Comparison of ENCODE assay signal across 10 cellular contexts in the genomic region with DNA sequence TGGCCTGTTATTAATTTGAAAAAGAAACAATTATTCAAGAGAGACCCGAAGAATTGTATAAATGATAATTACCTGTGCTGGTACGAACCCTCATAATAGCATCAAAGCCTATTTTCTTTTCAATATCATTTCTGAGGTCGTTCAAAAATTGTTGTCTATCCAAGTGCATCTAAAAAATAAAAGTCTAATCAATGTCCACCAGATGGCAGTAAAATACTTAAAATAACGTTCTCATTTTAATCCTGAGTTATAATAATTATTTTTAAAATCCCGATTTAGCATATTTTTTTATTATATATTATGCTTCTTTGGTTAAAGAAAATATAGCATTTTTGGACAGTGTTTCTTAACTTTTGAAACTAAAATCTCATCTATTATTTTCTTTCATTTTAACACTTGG. TPM values are rescaled to one million over a fixed set of nuclear protein-coding genes. Genes with fewer than 3 reads are reported as not detected.
DNase-seq lines count a peak whose midpoint lies in the region; ATAC-seq and TF ChIP-seq lines count a peak whose summit lies in the region.
"Had no signal": no experiment of that assay in that cellular context is flagged by ENCODE, and none has a peak within 500 bp of the region (broad histone marks: within the 10 kb centered on the region; RNA-seq: fewer than 3 reads in every experiment).

No MANE protein-coding gene starts in this region.

- no peaks in the 10 kb centered on the region for H3K27me3 Mint-ChIP-seq in endodermal cell (ENCODE audit: insufficient read depth)

- no peak overlapping the region for H3K4me3 ChIP-seq in endodermal cell (ENCODE audit: low read length)
- H3K4me3 ChIP-seq: SK-N-MC had no signal

- H3K36me3 ChIP-seq in endodermal cell (ENCODE audit: control insufficient read depth, insufficient read depth, low read length), result peaks cover 73% of the 10 kb centered on the region

- H3K27me3 ChIP-seq in endodermal cell (ENCODE audit: control insufficient read depth, insufficient read depth, low read length, poor library complexity, severe bottlenecking), result no peaks in the 10 kb centered on the region

- H3K27ac ChIP-seq in endodermal cell (ENCODE audit: low read depth, low read length), result no peak overlapping the region
- H3K27ac ChIP-seq: epithelial cell of prostate, SK-N-MC had no signal

- ATAC-seq in GM19328 (IDR thresholded peaks at IDR 0.05; ENCODE audit: unreplicated experiment), result no peak

- H3K36me3 Mint-ChIP-seq in endodermal cell (ENCODE audit: low read depth), result peaks cover 44% of the 10 kb centered on the region

- H3K4me3 Mint-ChIP-seq in endodermal cell, result no peak overlapping the region

- 97% methylated on average over 3 of the region's 5 CpGs; no CpG with 5 or more reads in 1 of the 2 experiments for WGBS in endodermal cell (ENCODE audit: insufficient coverage in 1 of 2, insufficient read length in 1 of 2), 2 experiments

- no peak overlapping the region for H3K9ac ChIP-seq in endodermal cell (ENCODE audit: extremely low read depth, low read length, poor library complexity, severe bottlenecking)

- no peaks in the 10 kb centered on the region for H3K9me3 Mint-ChIP-seq in endodermal cell

- H3K9me3 ChIP-seq in endodermal cell (ENCODE audit: control insufficient read depth, low read length), result no peaks in the 10 kb centered on the region

- no peaks in the 10 kb centered on the region for H3K4me1 ChIP-seq in endodermal cell (ENCODE audit: control insufficient read depth, insufficient read depth, low read length)

- TF ChIP-seq CTCF in endodermal cell (conservative IDR thresholded peaks at IDR 0.05), result peak; percentile 73

- peak; percentile 57 for DNase-seq in ELR (ENCODE audit: low read depth)
- DNase-seq in NCI-H2227 treated with DMSO at 0.1 percent for 48 hours (lab: John Stamatoyannopoulos, UW), result peak; percentile 24
- no peak for DNase-seq in endodermal cell
- DNase-seq in pons (ENCODE audit: low spot score), result peak; percentile 44
- no peak for DNase-seq in activated CD8-positive, alpha-beta memory T cell treated with anti-CD3 and anti-CD28 coated beads, Interleukin-2, amount 50 U/mL, for 4 hours
- no peak for DNase-seq in NCI-H2029 treated with DMSO at 0.1 percent for 48 hours (lab: John Stamatoyannopoulos, UW)
- DNase-seq in GDM1 (lab: John Stamatoyannopoulos, UW), result no peak

- H3K4me1 Mint-ChIP-seq in endodermal cell, result no peaks in the 10 kb centered on the region

- H3K27ac Mint-ChIP-seq in endodermal cell, result no peak overlapping the region

RNA-seq across cellular contexts. Expression of gene METTL14, which starts 55.7 kb away (rescaled TPM):
- 10 to 100 TPM; 54.1 to 59.3 TPM for total RNA-seq in endodermal cell
- 38.5 TPM for polyA plus RNA-seq in endodermal cell (2013, experiment 1 of 2)
- polyA plus RNA-seq in endodermal cell (2013, experiment 2 of 2), result 37.3 TPM

Comparison
In these comparisons a context has a peak if more than half of its experiments do, and no peak if none do; other contexts are left out.
1. DNase-seq: peak in ELR (single experiment), NCI-H2227 treated with DMSO at 0.1 percent for 48 hours (single experiment) and pons (single experiment); none in endodermal cell (single experiment), activated CD8-positive, alpha-beta memory T cell treated with anti-CD3 and anti-CD28 coated beads, Interleukin-2, amount 50 U/mL, for 4 hours (single experiment), NCI-H2029 treated with DMSO at 0.1 percent for 48 hours (single experiment) and GDM1 (single experiment).